14 cellular contexts compared by ENCODE assay signal in genomic region chr16:10929853-10930754, GRCh38. TPM values are rescaled to one million over a fixed set of nuclear protein-coding genes. Genes with fewer than 3 reads are reported as not detected.
A peak's percentile ranks its signal among the peaks of the same experiment; 100 is the strongest.
DNase-seq lines count a peak whose midpoint lies in the region; ATAC-seq and TF ChIP-seq lines count a peak whose summit lies in the region.
"Had no signal": no experiment of that assay in that cellular context is flagged by ENCODE, and none has a peak within 500 bp of the region (broad histone marks: within the 10 kb centered on the region; RNA-seq: fewer than 3 reads in every experiment).

No MANE protein-coding gene starts in this region.

- H3K36me3 Mint-ChIP-seq in stimulated activated naive CD8-positive, alpha-beta T cell treated with anti-CD3 and anti-CD28 coated beads, Interleukin-15, Interleukin-2, amounts not matched to agents 100 ng/mL and 50 ng/mL, for 24 hours (ENCODE audit: low read depth): peaks cover 45% of the 10 kb centered on the region

- H3K27me3 ChIP-seq in gastroesophageal sphincter (no peaks in the 10 kb centered on the region), hepatocyte (no peaks in the 10 kb centered on the region)
- H3K27me3 ChIP-seq: neutrophil had no signal

- no peak for ATAC-seq in stimulated activated naive CD8-positive, alpha-beta T cell treated with anti-CD3 and anti-CD28 coated beads, Interleukin-15, Interleukin-2, amounts not matched to agents 100 U/mL and 50 U/mL, for 24 hours
- ATAC-seq in gastroesophageal sphincter: peak; percentile 32
- ATAC-seq in GM19467 (IDR thresholded peaks at IDR 0.05; ENCODE audit: unreplicated experiment): no peak
- ATAC-seq: activated naive CD8-positive, alpha-beta T cell treated with anti-CD3 and anti-CD28 coated beads, Interleukin-2, amount 50 U/mL, for 24 hours had no signal

- H3K9me2 ChIP-seq in hepatocyte (replicated peaks; ENCODE audit: insufficient read depth): no peaks in the 10 kb centered on the region

- H3K4me2 ChIP-seq in hepatocyte: no peak overlapping the region

- H3K27me3 Mint-ChIP-seq in stimulated activated naive CD8-positive, alpha-beta T cell treated with anti-CD3 and anti-CD28 coated beads, Interleukin-15, Interleukin-2, amounts not matched to agents 100 ng/mL and 50 ng/mL, for 24 hours: no peaks in the 10 kb centered on the region
- H3K27me3 Mint-ChIP-seq: activated naive CD8-positive, alpha-beta T cell treated with anti-CD3 and anti-CD28 coated beads, Interleukin-2, amount 50 U/mL, for 24 hours had no signal

- peaks cover 0 to 51% (median 6%) of the 10 kb centered on the region in 3 donors for H3K4me1 ChIP-seq in gastroesophageal sphincter
- no peaks in the 10 kb centered on the region for H3K4me1 ChIP-seq in hepatocyte (ENCODE audit: insufficient read depth)

- H3K4me1 Mint-ChIP-seq in stimulated activated naive CD8-positive, alpha-beta T cell treated with anti-CD3 and anti-CD28 coated beads, Interleukin-15, Interleukin-2, amounts not matched to agents 100 ng/mL and 50 ng/mL, for 24 hours (ENCODE audit: low read depth): peaks cover 29% of the 10 kb centered on the region

- no peak for DNase-seq in stimulated activated naive CD8-positive, alpha-beta T cell treated with anti-CD3 and anti-CD28 coated beads, Interleukin-15, Interleukin-2, amounts not matched to agents 100 U/mL and 50 U/mL, for 24 hours
- DNase-seq in NCI-H510A (lab: John Stamatoyannopoulos, UW) (peak; percentile 34), inferior parietal cortex (ENCODE audit: extremely low spot score) (no peak), GM19240 (ENCODE audit: insufficient read length, low spot score) (no peak), hepatocyte (ENCODE audit: low spot score) (no peak)
- DNase-seq: activated naive CD8-positive, alpha-beta T cell treated with anti-CD3 and anti-CD28 coated beads, Interleukin-2, amount 50 U/mL, for 24 hours; GF-D8; mammary epithelial cell; stimulated activated CD4-positive, alpha-beta T cell treated with anti-CD3 and anti-CD28 coated beads, Interleukin-12 subunit alpha, Interleukin-12 subunit beta, amount 100 ng/mL, for 4 hours; T-helper 2 cell had no signal

- no peak for TF ChIP-seq EP300 in gastroesophageal sphincter (IDR thresholded peaks at IDR 0.05)

- H3K36me3 ChIP-seq in gastroesophageal sphincter (peaks cover 0 to 89% of the 10 kb centered on the region in 2 donors), hepatocyte (replicated peaks; ENCODE audit: insufficient read depth, low read depth) (no peaks in the 10 kb centered on the region)

- no peak overlapping the region for H2AFZ ChIP-seq in hepatocyte

- H3K9me3 ChIP-seq in gastroesophageal sphincter (peaks cover 0 to 3% (median 0%) of the 10 kb centered on the region in 3 donors), hepatocyte (ENCODE audit: low read depth) (no peaks in the 10 kb centered on the region)
- H3K9me3 ChIP-seq: neutrophil had no signal

- WGBS in gastroesophageal sphincter (ENCODE audit: low coverage in 1 of 2), 2 donors: 70 to 76% methylated on average over 9 to 13 of the region's 15 CpGs
- 96% methylated on average over 15 of the region's 15 CpGs for WGBS in hepatocyte (ENCODE audit: low lambda C conversion rate, missing lambda C conversion rate)

- no peak for TF ChIP-seq CTCF in gastroesophageal sphincter (IDR thresholded peaks at IDR 0.05)
- no peak for TF ChIP-seq CTCF in hepatocyte (IDR thresholded peaks at IDR 0.05; ENCODE audit: poor library complexity)

- peaks cover 33% of the 10 kb centered on the region for H4K20me1 ChIP-seq in hepatocyte (ENCODE audit: insufficient read depth, poor library complexity, severe bottlenecking)

- H3K4me3 ChIP-seq in gastroesophageal sphincter (no peak overlapping the region), hepatocyte (no peak overlapping the region)

- H3K27ac Mint-ChIP-seq in stimulated activated naive CD8-positive, alpha-beta T cell treated with anti-CD3 and anti-CD28 coated beads, Interleukin-15, Interleukin-2, amounts not matched to agents 100 ng/mL and 50 ng/mL, for 24 hours: peak overlapping the region; percentile 16

- no peak overlapping the region for H3K27ac ChIP-seq in gastroesophageal sphincter
- no peak overlapping the region for H3K27ac ChIP-seq in hepatocyte
- H3K27ac ChIP-seq: neutrophil had no signal

- H3K9me3 Mint-ChIP-seq in stimulated activated naive CD8-positive, alpha-beta T cell treated with anti-CD3 and anti-CD28 coated beads, Interleukin-15, Interleukin-2, amounts not matched to agents 100 ng/mL and 50 ng/mL, for 24 hours: no peaks in the 10 kb centered on the region
- H3K9me3 Mint-ChIP-seq: activated naive CD8-positive, alpha-beta T cell treated with anti-CD3 and anti-CD28 coated beads, Interleukin-2, amount 50 U/mL, for 24 hours had no signal

- H3K79me2 ChIP-seq in hepatocyte: peaks cover 24% of the 10 kb centered on the region

- no peak for TF ChIP-seq POLR2A in gastroesophageal sphincter (IDR thresholded peaks at IDR 0.05)

- no peak overlapping the region for H3K4me3 Mint-ChIP-seq in stimulated activated naive CD8-positive, alpha-beta T cell treated with anti-CD3 and anti-CD28 coated beads, Interleukin-15, Interleukin-2, amounts not matched to agents 100 ng/mL and 50 ng/mL, for 24 hours
- H3K4me3 Mint-ChIP-seq: activated naive CD8-positive, alpha-beta T cell treated with anti-CD3 and anti-CD28 coated beads, Interleukin-2, amount 50 U/mL, for 24 hours had no signal

RNA-seq across cellular contexts. Expression of gene DEXI, which starts 12.2 kb away (rescaled TPM):
- total RNA-seq in gastroesophageal sphincter: 100 to 1,000 TPM in 2 of 4 donors, 10 to 100 TPM in 2; 79.2 to 136 (median 102) TPM
- total RNA-seq in hepatocyte: 51.6 and 53.7 TPM in 2 replicates
- polyA plus RNA-seq in hepatocyte: 68.9 and 82.4 TPM in 2 replicates

RNA-seq across cellular contexts. Expression of gene CLEC16A, which starts 14.3 kb away (rescaled TPM):
- total RNA-seq in gastroesophageal sphincter (10 to 100 TPM; 19.9 to 38.3 (median 35.0) TPM), hepatocyte (19.7 and 22.6 TPM in 2 replicates)
- polyA plus RNA-seq in hepatocyte: 22.3 and 29.0 TPM in 2 replicates

RNA-seq across cellular contexts. Expression of gene CIITA, which starts 53.1 kb away (rescaled TPM):
- total RNA-seq in gastroesophageal sphincter (10 to 100 TPM in 1 of 4 donors, 1 to 10 TPM in 3; 4.3 to 26.5 (median 7.4) TPM), hepatocyte (0.08 TPM in 1 of 2 replicates, not detected in the other)
- 0.24 and 1.1 TPM in 2 replicates for polyA plus RNA-seq in hepatocyte
